In the genomic region with DNA sequence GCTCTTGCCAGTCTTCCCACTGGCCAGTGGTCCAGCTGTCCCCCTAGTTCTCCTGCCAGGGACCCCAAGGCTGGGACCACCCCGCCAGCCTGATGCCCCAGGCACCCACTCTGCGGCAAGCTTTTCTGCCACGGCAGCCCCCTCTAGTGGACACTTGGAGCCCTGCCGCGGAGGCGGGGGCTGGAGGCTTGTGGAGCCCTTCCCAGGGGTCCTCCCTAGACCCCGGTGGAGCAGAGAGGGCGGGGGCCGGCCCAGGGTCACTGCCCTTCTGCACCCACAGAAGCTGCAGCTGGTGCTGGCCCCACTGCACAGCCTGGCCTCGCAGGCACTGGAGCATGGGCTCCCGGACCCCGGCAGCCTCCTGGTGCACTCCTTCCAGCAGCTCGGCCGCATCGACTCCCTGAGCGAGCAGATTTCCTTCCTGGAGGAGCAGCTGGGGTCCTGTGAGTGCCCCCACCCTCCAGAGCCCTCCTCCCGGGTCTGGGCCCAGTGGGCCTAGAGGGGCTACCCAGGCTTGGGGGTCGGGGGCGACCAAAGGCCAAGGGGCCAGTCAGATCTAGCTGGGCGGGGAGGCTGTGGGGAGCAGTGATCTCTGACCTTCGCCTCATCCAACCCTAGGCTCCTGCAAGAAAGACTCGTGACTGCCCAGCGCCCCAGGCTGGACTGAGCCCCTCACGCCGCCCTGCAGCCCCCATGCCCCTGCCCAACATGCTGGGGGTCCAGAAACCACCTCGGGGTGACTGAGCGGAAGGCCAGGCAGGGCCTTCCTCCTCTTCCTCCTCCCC, we compare ENCODE assay signal across 8 cellular contexts. TPM values are rescaled to one million over a fixed set of nuclear protein-coding genes. Genes with fewer than 3 reads are reported as not detected.
DNase-seq lines count a peak whose midpoint lies in the region; ATAC-seq and TF ChIP-seq lines count a peak whose summit lies in the region.

No MANE protein-coding gene starts in this region.

- DNase-seq in ACHN (peak; percentile 29), GM20000 (ENCODE audit: low spot score) (peak; percentile 85), ovary (peak in 4 of 5 donors; percentile 28 to 71 (median 57))
- DNase-seq in effector memory CD8-positive, alpha-beta T cell: peak; percentile 45 to 51 (median 51)
- no peak for DNase-seq in NK-92 treated with Interleukin-12 subunit alpha and Interleukin-12 subunit beta, amount 100 ng/mL, for 24 hours (lab: John Stamatoyannopoulos, UW)

- no peak overlapping the region for H3K4me3 Mint-ChIP-seq in effector memory CD8-positive, alpha-beta T cell

- no peak for TF ChIP-seq EP300 in ovary (IDR thresholded peaks at IDR 0.05)

- WGBS in ovary, 3 donors: 43 to 64% (median 46%) methylated on average over 17 to 27 of the region's 27 CpGs

- no peaks in the 10 kb centered on the region for H3K36me3 Mint-ChIP-seq in effector memory CD8-positive, alpha-beta T cell (ENCODE audit: insufficient read depth)

- TF ChIP-seq CTCF in GM20000 (IDR thresholded peaks at IDR 0.05; ENCODE audit: extremely low read depth, missing control alignments) (peak; percentile 87), WI38 (IDR thresholded peaks at IDR 0.05; ENCODE audit: low read depth, low read length) (peak; percentile 91), ovary (IDR thresholded peaks at IDR 0.05) (peak; percentile 42 to 50 (median 48))

- H3K9me3 ChIP-seq in ovary: no peaks in the 10 kb centered on the region

- H3K4me3 ChIP-seq in WI38 (ENCODE audit: low read depth, low read length): no peak overlapping the region
- no peak overlapping the region for H3K4me3 ChIP-seq in ovary

- H3K4me1 Mint-ChIP-seq in effector memory CD8-positive, alpha-beta T cell (ENCODE audit: low read depth in 2 of 2): peaks cover 0 to 7% of the 10 kb centered on the region in 2 donors

- no peak overlapping the region for H3K27ac Mint-ChIP-seq in effector memory CD8-positive, alpha-beta T cell

- in situ Hi-C loops in ACHN (cut with HindIII; ENCODE audit: low pct_ligation_motif_present, low pct_unique_long_range_greater_than_20kb, low sequenced_read_pairs): no loop called here

- intact Hi-C loops in ovary (cut with DNase I): no loop called here

- H3K4me1 ChIP-seq in ovary (ENCODE audit: insufficient read depth): no peaks in the 10 kb centered on the region

- no peak overlapping the region for H3K27ac ChIP-seq in ovary

- TF ChIP-seq POLR2A in ovary (IDR thresholded peaks at IDR 0.05): no peak

- peaks cover 0 to 19% of the 10 kb centered on the region in 2 donors for H3K27me3 Mint-ChIP-seq in effector memory CD8-positive, alpha-beta T cell

- no peaks in the 10 kb centered on the region for H3K36me3 ChIP-seq in ovary

- peak; percentile 71 for ATAC-seq in effector memory CD8-positive, alpha-beta T cell (replicated peaks)
- ATAC-seq in GM21786 (IDR thresholded peaks at IDR 0.05; ENCODE audit: unreplicated experiment) (no peak), HG02852 (IDR thresholded peaks at IDR 0.05; ENCODE audit: unreplicated experiment) (no peak)

- H3K27me3 ChIP-seq in ovary: peaks cover 3% of the 10 kb centered on the region

- no peaks in the 10 kb centered on the region for H3K9me3 Mint-ChIP-seq in effector memory CD8-positive, alpha-beta T cell

RNA-seq across cellular contexts. Expression of a gene that starts 9.1 kb away (rescaled TPM):
- 100 to 1,000 TPM in 1 of 7 donors, 10 to 100 TPM in 6; 27.1 to 113 (median 43.4) TPM for total RNA-seq in ovary
- polyA plus RNA-seq in ovary: 100 to 1,000 TPM in 1 of 2 donors, under 1 TPM in 1; 0.18 to 105 TPM

RNA-seq across cellular contexts. Expression of a gene that starts 15.4 kb away (rescaled TPM):
- 10 to 100 TPM; 14.4 to 40.9 (median 24.8) TPM for total RNA-seq in ovary
- polyA plus RNA-seq in ovary: 10 to 100 TPM in 1 of 2 donors, 1 to 10 TPM in 1; 6.1 to 23.9 TPM

RNA-seq across cellular contexts. Expression of a gene that starts 40.5 kb away (rescaled TPM):
- total RNA-seq in ovary: 10 to 100 TPM in 5 of 7 donors, 1 to 10 TPM in 2; 5.2 to 23.4 (median 13.1) TPM
- 10 to 100 TPM in 1 of 2 donors, 1 to 10 TPM in 1; 2.9 to 15.0 TPM for polyA plus RNA-seq in ovary
